Comparison of ENCODE assay signal across 9 cellular contexts in genomic region chr22:21643533-21644357, GRCh38. TPM values are rescaled to one million over a fixed set of nuclear protein-coding genes. Genes with fewer than 3 reads are reported as not detected.
DNase-seq lines count a peak whose midpoint lies in the region; ATAC-seq, FAIRE-seq and TF ChIP-seq lines count a peak whose summit lies in the region.
"Had no signal": no experiment of that assay in that cellular context is flagged by ENCODE, and none has a peak within 500 bp of the region (broad histone marks: within the 10 kb centered on the region; RNA-seq: fewer than 3 reads in every experiment).

No MANE protein-coding gene starts in this region.

- TF ChIP-seq POLR2A in GM12891 (IDR thresholded peaks at IDR 0.05; ENCODE audit: low read depth, low read length) (no peak), thyroid gland (IDR thresholded peaks at IDR 0.05) (no peak)

- peak; percentile 64 for FAIRE-seq in GM12891 (lab: Jason Lieb, UNC)

- peak overlapping the region; percentile 87 for H3K4me3 Mint-ChIP-seq in activated CD4-positive, alpha-beta memory T cell treated with anti-CD3 and anti-CD28 coated beads for 36 hours

- peak overlapping the region; percentile 6; the same call in 1 of the 2 replicates for H3K4me3 ChIP-seq in AG04449 (ENCODE audit: low read depth, low read length)
- H3K4me3 ChIP-seq in kidney epithelial cell (ENCODE audit: low read depth, low read length) = peak overlapping the region; percentile 82
- H3K4me3 ChIP-seq in thyroid gland (replicated peaks in 1 of 3) = peak overlapping the region in 1 of 3 donors; percentile 83

- POLR2A ChIA-PET in AG04449 (lab: Yijun Ruan, JAX) = interaction anchor here (1.3 kb wide), 1 partner anchor 19 kb away, joined by 3 read pairs; no protein-coding TSS in a partner anchor
- POLR2A ChIA-PET in activated CD4-positive, alpha-beta memory T cell treated with anti-CD3 and anti-CD28 coated beads for 36 hours (lab: Charles Lee) = interaction anchor here (0.8 to 3.1 kb wide), 3 partner anchors 9 to 15 kb away, joined by 4 to 46 read pairs (median 29); partner anchors contain the start of gene YDJC

- intact Hi-C loops in activated CD4-positive, alpha-beta memory T cell treated with anti-CD3 and anti-CD28 coated beads for 36 hours (cut with micrococcal nuclease) = no loop called here
- intact Hi-C loops in thyroid gland (cut with DNase I) = no loop called here

- H3K36me3 ChIP-seq in kidney epithelial cell (ENCODE audit: control insufficient read depth, insufficient read depth, low read length) (peaks cover 2% of the 10 kb centered on the region), thyroid gland (peaks cover 0 to 21% of the 10 kb centered on the region in 2 donors)

- H3K9me3 ChIP-seq in thyroid gland = no peaks in the 10 kb centered on the region
- H3K9me3 ChIP-seq: Peyer's patch had no signal

- WGBS in thyroid gland, 2 donors = 92 to 94% methylated on average over 21 to 22 of the region's 22 CpGs

- peaks cover 29% of the 10 kb centered on the region for H3K4me1 Mint-ChIP-seq in activated CD4-positive, alpha-beta memory T cell treated with anti-CD3 and anti-CD28 coated beads for 36 hours (ENCODE audit: low read depth)

- peaks cover 3% of the 10 kb centered on the region for H3K27me3 Mint-ChIP-seq in activated CD4-positive, alpha-beta memory T cell treated with anti-CD3 and anti-CD28 coated beads for 36 hours

- H3K27me3 ChIP-seq in kidney epithelial cell (ENCODE audit: control insufficient read depth, insufficient read depth, low read length) = no peaks in the 10 kb centered on the region
- H3K27me3 ChIP-seq in thyroid gland = no peaks in the 10 kb centered on the region
- H3K27me3 ChIP-seq: Peyer's patch had no signal

- CTCF ChIA-PET in AG04449 (lab: Yijun Ruan, JAX) = interaction anchor here (1.1 to 7.2 kb wide), 5 partner anchors 8 to 70 kb away, joined by 3 to 158 read pairs (median 6); partner anchors contain the start of genes CCDC116 and YDJC
- CTCF ChIA-PET in activated CD4-positive, alpha-beta memory T cell treated with anti-CD3 and anti-CD28 coated beads for 36 hours (lab: Charles Lee) = interaction anchor here (0.5 to 3.8 kb wide), 14 partner anchors 9 to 127 kb away, joined by 3 to 151 read pairs (median 6); partner anchors contain the start of genes CCDC116, YDJC and YPEL1

- peaks cover 20% of the 10 kb centered on the region for H3K36me3 Mint-ChIP-seq in activated CD4-positive, alpha-beta memory T cell treated with anti-CD3 and anti-CD28 coated beads for 36 hours

- ATAC-seq in GM18858 (IDR thresholded peaks at IDR 0.05; ENCODE audit: unreplicated experiment) (no peak), GM21381 (IDR thresholded peaks at IDR 0.05; ENCODE audit: unreplicated experiment) (no peak)

- H3K4me1 ChIP-seq in thyroid gland = peaks cover 21 to 24% of the 10 kb centered on the region in 2 donors

- no peak overlapping the region for H3K27ac Mint-ChIP-seq in activated CD4-positive, alpha-beta memory T cell treated with anti-CD3 and anti-CD28 coated beads for 36 hours

- no peaks in the 10 kb centered on the region for H3K9me3 Mint-ChIP-seq in activated CD4-positive, alpha-beta memory T cell treated with anti-CD3 and anti-CD28 coated beads for 36 hours

- DNase-seq in AG04449 (ENCODE audit: low read depth, low spot score) (no peak), GM12891 (ENCODE audit: insufficient read length, low spot score) (no peak), kidney epithelial cell (ENCODE audit: low read depth) (no peak), thyroid gland (no peak), NCI-H1092 treated with DMSO at 0.1 percent for 48 hours (lab: John Stamatoyannopoulos, UW) (no peak)
- DNase-seq in activated CD4-positive, alpha-beta memory T cell treated with anti-CD3 and anti-CD28 coated beads for 36 hours = peak; percentile 35

- no peak overlapping the region for H3K27ac ChIP-seq in thyroid gland

- TF ChIP-seq CTCF in AG04449 (IDR thresholded peaks at IDR 0.05; ENCODE audit: insufficient read depth, low read length, missing control alignments) (peak; percentile 1), kidney epithelial cell (IDR thresholded peaks at IDR 0.05; ENCODE audit: insufficient read depth, low read length, poor library complexity, severe bottlenecking) (no peak), thyroid gland (IDR thresholded peaks at IDR 0.05) (no peak)

TF ChIP-seq in GM12891, 5 proteins besides CTCF, POLR2A, EP300 and RAD21:
- no peak for TF ChIP-seq TAF1 (IDR thresholded peaks at IDR 0.05; ENCODE audit: low read depth, low read length)
- TF ChIP-seq PAX5 (IDR thresholded peaks at IDR 0.05; ENCODE audit: insufficient read depth, low read length, severe bottlenecking) = no peak
- no peak for TF ChIP-seq POLR2AphosphoS5 (IDR thresholded peaks at IDR 0.05; ENCODE audit: low read depth, low read length)
- no peak for TF ChIP-seq SPI1 (IDR thresholded peaks at IDR 0.05; ENCODE audit: low read depth, low read length)
- no peak for TF ChIP-seq POU2F2 (IDR thresholded peaks at IDR 0.05; ENCODE audit: low read depth, low read length)

RNA-seq across cellular contexts. Expression of gene SDF2L1, which starts 1.6 kb away (rescaled TPM):
- 40.5 TPM for polyA plus RNA-seq in GM12891 (2012; ENCODE audit: low read depth, missing spikeins)
- total RNA-seq in activated CD4-positive, alpha-beta memory T cell treated with anti-CD3 and anti-CD28 coated beads for 36 hours = 10 to 100 TPM; 38.2 to 41.8 TPM
- total RNA-seq in kidney epithelial cell = 82.8 and 87.1 TPM in 2 replicates
- 100 to 1,000 TPM in 2 of 4 donors, 10 to 100 TPM in 2; 60.2 to 444 (median 210) TPM for total RNA-seq in thyroid gland

RNA-seq across cellular contexts. Expression of gene CCDC116, which starts 11.2 kb away (rescaled TPM):
- 0.05 TPM for polyA plus RNA-seq in GM12891 (2012; ENCODE audit: low read depth, missing spikeins)
- total RNA-seq in activated CD4-positive, alpha-beta memory T cell treated with anti-CD3 and anti-CD28 coated beads for 36 hours = under 1 TPM; 0.27 to 0.31 TPM
- 0.38 TPM in 1 of 2 replicates, not detected in the other for total RNA-seq in kidney epithelial cell
- 1 to 10 TPM in 1 of 4 donors, under 1 TPM in 3; 0.27 to 1.6 (median 0.74) TPM for total RNA-seq in thyroid gland

RNA-seq across cellular contexts. Expression of gene YDJC, which starts 13.9 kb away (rescaled TPM):
- 24.5 TPM for polyA plus RNA-seq in GM12891 (2012; ENCODE audit: low read depth, missing spikeins)
- total RNA-seq in activated CD4-positive, alpha-beta memory T cell treated with anti-CD3 and anti-CD28 coated beads for 36 hours = 10 to 100 TPM; 45.3 to 47.1 TPM
- total RNA-seq in kidney epithelial cell (95.5 and 128 TPM in 2 replicates), thyroid gland (10 to 100 TPM; 44.5 to 72.7 (median 54.6) TPM)

RNA-seq across cellular contexts. Expression of gene PPIL2, which starts 22.1 kb away (rescaled TPM):
- polyA plus RNA-seq in GM12891 (2012; ENCODE audit: low read depth, missing spikeins) = 21.9 TPM
- 10 to 100 TPM; 41.4 to 45.8 TPM for total RNA-seq in activated CD4-positive, alpha-beta memory T cell treated with anti-CD3 and anti-CD28 coated beads for 36 hours
- total RNA-seq in kidney epithelial cell (34.6 and 41.1 TPM in 2 replicates), thyroid gland (100 to 1,000 TPM in 2 of 4 donors, 10 to 100 TPM in 2; 72.7 to 135 (median 108) TPM)
